In genomic region chr5:155047818-155048217, GRCh38 we compare ENCODE assay signal across 34 cellular contexts. TPM values are rescaled to one million over a fixed set of nuclear protein-coding genes. Genes with fewer than 3 reads are reported as not detected.
"Had no signal": no experiment of that assay in that cellular context is flagged by ENCODE, and none has a peak within 500 bp of the region (broad histone marks: within the 10 kb centered on the region; RNA-seq: fewer than 3 reads in every experiment).

No MANE protein-coding gene starts in this region.

- H3K36me3 ChIP-seq: ascending aorta, cardiac muscle cell, Peyer's patch had no signal

- H3K4me1 ChIP-seq: ascending aorta, Peyer's patch had no signal

- H3K4me1 Mint-ChIP-seq: activated CD4-positive, alpha-beta T cell treated with anti-CD3 and anti-CD28 coated beads for 36 hours; activated CD4-positive, alpha-beta T cell treated with anti-CD3 and anti-CD28 coated beads, Interleukin-2, amount 10 ng/mL, durations not matched to agents 7 days and 5 days; activated naive CD4-positive, alpha-beta T cell treated with anti-CD3 and anti-CD28 coated beads, Interleukin-2, amount 50 U/mL, for 24 hours; activated naive CD8-positive, alpha-beta T cell treated with anti-CD3 and anti-CD28 coated beads, Interleukin-2, amount 10 ng/mL, durations not matched to agents 7 days and 5 days; central memory CD8-positive, alpha-beta T cell had no signal

- FAIRE-seq: TTC549 had no signal

- H3K9me3 Mint-ChIP-seq: activated CD4-positive, alpha-beta T cell treated with anti-CD3 and anti-CD28 coated beads, Interleukin-2, amount 10 ng/mL, durations not matched to agents 7 days and 5 days; activated naive CD4-positive, alpha-beta T cell treated with anti-CD3 and anti-CD28 coated beads, Interleukin-2, amount 50 U/mL, for 24 hours; activated naive CD8-positive, alpha-beta T cell treated with anti-CD3 and anti-CD28 coated beads, Interleukin-2, amount 10 ng/mL, durations not matched to agents 7 days and 5 days; activated T-cell treated with anti-CD3 and anti-CD28 coated beads, Interleukin-2, amount 50 U/mL, for 24 hours; activated T-helper 2 cell treated with anti-CD3 and anti-CD28 coated beads, Interferon-gamma antibody, Interleukin-2, Interleukin-4, amounts not matched to agents 10 μg/mL and 5 μg/mL and 100 μg/mL, durations not matched to agents 14 hours and 24 hours and 36 hours; central memory CD8-positive, alpha-beta T cell; T-helper 1 cell treated with Interleukin-12 subunit alpha and Interleukin-12 subunit beta and Interleukin-4 antibody, amounts not matched to agents 30 μg/mL and 1 μg/mL, for 36 hours; T-helper 2 cell treated with Interferon-gamma antibody and Interleukin-4, amounts not matched to agents 5 μg/mL and 100 μg/mL, for 36 hours had no signal

- H3K27ac Mint-ChIP-seq: activated CD4-positive, alpha-beta T cell treated with anti-CD3 and anti-CD28 coated beads for 36 hours; activated CD4-positive, alpha-beta T cell treated with anti-CD3 and anti-CD28 coated beads, Interleukin-2, amount 10 ng/mL, durations not matched to agents 7 days and 5 days; activated CD8-positive, alpha-beta T cell treated with anti-CD3 and anti-CD28 coated beads, Interleukin-2, amount 10 ng/mL, durations not matched to agents 7 days and 5 days; activated naive CD4-positive, alpha-beta T cell treated with anti-CD3 and anti-CD28 coated beads, Interleukin-2, amount 50 U/mL, for 24 hours; activated naive CD8-positive, alpha-beta T cell treated with anti-CD3 and anti-CD28 coated beads, Interleukin-2, amount 10 ng/mL, durations not matched to agents 7 days and 5 days; activated T-cell treated with anti-CD3 and anti-CD28 coated beads, Interleukin-2, amount 50 U/mL, for 24 hours; activated T-helper 2 cell treated with anti-CD3 and anti-CD28 coated beads, Interferon-gamma antibody, Interleukin-2, Interleukin-4, amounts not matched to agents 10 μg/mL and 5 μg/mL and 100 μg/mL, durations not matched to agents 14 hours and 24 hours and 36 hours; T-helper 1 cell treated with Interleukin-12 subunit alpha and Interleukin-12 subunit beta and Interleukin-4 antibody, amounts not matched to agents 30 μg/mL and 1 μg/mL, for 36 hours; T-helper 2 cell treated with Interferon-gamma antibody and Interleukin-4, amounts not matched to agents 5 μg/mL and 100 μg/mL, for 36 hours had no signal

- H3K4me3 Mint-ChIP-seq: activated CD4-positive, alpha-beta T cell treated with anti-CD3 and anti-CD28 coated beads for 36 hours; activated CD4-positive, alpha-beta T cell treated with anti-CD3 and anti-CD28 coated beads, Interleukin-2, amount 10 ng/mL, durations not matched to agents 7 days and 5 days; activated CD8-positive, alpha-beta T cell treated with anti-CD3 and anti-CD28 coated beads, Interleukin-2, amount 10 ng/mL, durations not matched to agents 7 days and 5 days; activated naive CD4-positive, alpha-beta T cell treated with anti-CD3 and anti-CD28 coated beads, Interleukin-2, amount 50 U/mL, for 24 hours; activated naive CD8-positive, alpha-beta T cell treated with anti-CD3 and anti-CD28 coated beads, Interleukin-2, amount 10 ng/mL, durations not matched to agents 7 days and 5 days; activated T-cell treated with anti-CD3 and anti-CD28 coated beads, Interleukin-2, amount 50 U/mL, for 24 hours; central memory CD8-positive, alpha-beta T cell; T-helper 1 cell treated with Interleukin-12 subunit alpha and Interleukin-12 subunit beta and Interleukin-4 antibody, amounts not matched to agents 30 μg/mL and 1 μg/mL, for 36 hours; T-helper 2 cell treated with Interferon-gamma antibody and Interleukin-4, amounts not matched to agents 5 μg/mL and 100 μg/mL, for 36 hours had no signal

- H3K36me3 Mint-ChIP-seq: activated naive CD4-positive, alpha-beta T cell treated with anti-CD3 and anti-CD28 coated beads, Interleukin-2, amount 50 U/mL, for 24 hours; activated naive CD8-positive, alpha-beta T cell treated with anti-CD3 and anti-CD28 coated beads, Interleukin-2, amount 10 ng/mL, durations not matched to agents 7 days and 5 days had no signal

- H3K9me3 ChIP-seq: ascending aorta, Peyer's patch had no signal

- H3K27ac ChIP-seq: ascending aorta, cardiac muscle cell, Peyer's patch, RWPE1 had no signal

- H3K27me3 ChIP-seq: ascending aorta, cardiac muscle cell, Peyer's patch had no signal

- DNase-seq: activated CD4-positive, alpha-beta T cell treated with anti-CD3 and anti-CD28 coated beads for 36 hours; activated CD4-positive, alpha-beta T cell treated with anti-CD3 and anti-CD28 coated beads, Interleukin-2, amount 10 ng/mL, durations not matched to agents 7 days and 5 days; activated CD4-positive, alpha-beta T cell treated with anti-CD3 and anti-CD28 coated beads, Interleukin-2, amount 50 U/mL, for 48 hours; activated CD8-positive, alpha-beta T cell treated with anti-CD3 and anti-CD28 coated beads, Interleukin-2, amount 10 ng/mL, durations not matched to agents 7 days and 5 days; activated gamma-delta T cell; activated naive CD4-positive, alpha-beta T cell treated with Interleukin-2 at 50 U/mL for 16 hours; activated naive CD8-positive, alpha-beta T cell treated with anti-CD3 and anti-CD28 coated beads, Interleukin-2, amount 10 ng/mL, durations not matched to agents 7 days and 5 days; activated T-cell treated with anti-CD3 and anti-CD28 coated beads, Interleukin-2, amount 50 U/mL, for 24 hours; amygdala; NCI-H1092 treated with DMSO at 0.1 percent for 48 hours; NCI-H1417; NCI-H146; NCI-H187; NCI-H2029 treated with DMSO at 0.1 percent for 48 hours; NCI-H2107; NCI-H226; NCI-H446 treated with DMSO at 0.1 percent for 48 hours; NCI-H524; NCI-H69; NK-92 treated with Interleukin-12 subunit alpha and Interleukin-12 subunit beta, amount 100 ng/mL, for 24 hours; PC-3; Peyer's patch; SIG-M5 had no signal

- H3K4me3 ChIP-seq: ascending aorta, cardiac muscle cell, Peyer's patch had no signal

RNA-seq across cellular contexts. Expression of gene KIF4B, which starts 34.3 kb away (rescaled TPM):
- total RNA-seq: activated CD4-positive, alpha-beta T cell treated with anti-CD3 and anti-CD28 coated beads, Interleukin-2, amount 10 ng/mL, durations not matched to agents 7 days and 5 days; activated naive CD8-positive, alpha-beta T cell treated with anti-CD3 and anti-CD28 coated beads, Interleukin-2, amount 10 ng/mL, durations not matched to agents 7 days and 5 days; ascending aorta; cardiac muscle cell; PC-3; Peyer's patch; Right ventricle myocardium inferior had no signal
- polyA plus RNA-seq: adipose tissue, cardiac muscle cell had no signal
